Comparison of ENCODE assay signal across 25 cellular contexts in the genomic region with DNA sequence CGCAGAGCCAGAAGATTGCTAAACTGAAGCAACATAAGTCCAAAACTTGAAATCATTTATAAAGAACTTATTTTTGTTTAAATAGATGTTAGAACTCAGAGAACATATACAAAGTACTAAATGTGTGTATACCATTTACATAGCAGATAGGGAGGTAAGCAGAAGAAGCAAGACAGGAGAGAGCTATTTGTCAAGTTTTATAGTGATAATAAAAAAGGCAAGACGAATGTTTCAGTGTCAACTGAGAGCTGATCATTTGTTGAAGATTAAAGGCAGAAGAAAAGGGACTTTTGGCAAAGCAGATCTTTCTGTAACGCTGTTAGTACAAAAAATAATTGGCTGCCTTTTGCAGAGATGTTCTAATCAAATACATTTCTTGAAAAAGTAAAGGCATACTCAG. TPM values are rescaled to one million over a fixed set of nuclear protein-coding genes. Genes with fewer than 3 reads are reported as not detected.
DNase-seq lines count a peak whose midpoint lies in the region; ATAC-seq, FAIRE-seq and TF ChIP-seq lines count a peak whose summit lies in the region.
"Had no signal": no experiment of that assay in that cellular context is flagged by ENCODE, and none has a peak within 500 bp of the region (broad histone marks: within the 10 kb centered on the region; RNA-seq: fewer than 3 reads in every experiment).

No MANE protein-coding gene starts in this region.

- no peak overlapping the region for H3K4me3 ChIP-seq in PC-3 (ENCODE audit: low read length)
- H3K4me3 ChIP-seq in keratinocyte (ENCODE audit: control insufficient read depth in 2 of 3, extremely low read depth in 1 of 3, insufficient read depth in 2 of 3, low read depth in 1 of 3, low read length in 3 of 3), result peak overlapping the region in 1 of 3 experiments; percentile 33
- H3K4me3 ChIP-seq: A549; BLaER1 treated with 17β-estradiol and CSF1 and Interleukin-3, amounts not matched to agents 10 nM and 100 nM; GM12878; HAP-1 had no signal

- H3K9me1 ChIP-seq in keratinocyte (ENCODE audit: control insufficient read depth, extremely low read depth, insufficient read depth, low read length), result no peaks in the 10 kb centered on the region

- H3K27ac ChIP-seq in PC-3 (ENCODE audit: low read length), result no peak overlapping the region
- H3K27ac ChIP-seq in keratinocyte (ENCODE audit: control insufficient read depth, insufficient read depth, low read length), result peak overlapping the region; percentile 61
- H3K27ac ChIP-seq: A549; BLaER1 treated with 17β-estradiol and CSF1 and Interleukin-3, amounts not matched to agents 10 nM and 100 nM had no signal

- no peak overlapping the region for H2AFZ ChIP-seq in PC-3 (ENCODE audit: low read length)
- H2AFZ ChIP-seq in keratinocyte (ENCODE audit: control insufficient read depth, low read length), result peak overlapping the region; percentile 23

- H3F3A ChIP-seq in PC-3 (ENCODE audit: low read length, unreplicated experiment), result no peaks in the 10 kb centered on the region

- H3K4me2 ChIP-seq in PC-3 (ENCODE audit: low read length) (0 out of 2 replicates have a peak overlapping the region, but pooled peaks have one; percentile 0), keratinocyte (ENCODE audit: control insufficient read depth, extremely low read depth, insufficient read depth, low read depth, low read length) (peak overlapping the region; percentile 76)
- H3K4me2 ChIP-seq: A549; BLaER1 treated with 17β-estradiol and CSF1 and Interleukin-3, amounts not matched to agents 10 nM and 100 nM had no signal

- ATAC-seq in PC-3 (peak; percentile 28), left ventricle myocardium superior (no peak), left lobe of liver (no peak)
- ATAC-seq: A549, GM12878 had no signal

- intact Hi-C loops in PC-3 (cut with micrococcal nuclease), result loop anchor here (5.0 kb wide), 1 partner anchor 94 kb away; no protein-coding TSS in a partner anchor
- intact Hi-C loops in left ventricle myocardium superior (cut with micrococcal nuclease), result no loop called here

- DNase-seq in HEK293T (ENCODE audit: extremely low spot score) (no peak), PC-3 (no peak), keratinocyte (ENCODE audit: low read depth, low spot score) (no peak), left ventricle myocardium superior (no peak), putamen (ENCODE audit: low spot score) (no peak), left lobe of liver (ENCODE audit: low spot score) (no peak)
- DNase-seq: 8988T; ACHN; AML-193; BE2C; CD4-positive, alpha-beta T cell; CD8-positive, alpha-beta memory T cell; DMS 273 treated with DMSO at 0.1 percent for 48 hours; DMS79; EL; GDM1; GOT3 had no signal

- H3K9ac ChIP-seq in PC-3 (ENCODE audit: low read length) (no peak overlapping the region), keratinocyte (ENCODE audit: control insufficient read depth, extremely low read depth, insufficient read depth, low read length) (no peak overlapping the region)
- H3K9ac ChIP-seq: BLaER1 treated with 17β-estradiol and CSF1 and Interleukin-3, amounts not matched to agents 10 nM and 100 nM had no signal

- no peaks in the 10 kb centered on the region for H3K9me2 ChIP-seq in PC-3 (replicated peaks; ENCODE audit: low read length)

- no peaks in the 10 kb centered on the region for H3K79me2 ChIP-seq in PC-3 (ENCODE audit: low read length)
- no peaks in the 10 kb centered on the region for H3K79me2 ChIP-seq in keratinocyte (ENCODE audit: control insufficient read depth, insufficient read depth, low read length)

- no peak for FAIRE-seq in keratinocyte (lab: Jason Lieb, UNC)
- FAIRE-seq: A549, D721Med, GM12878, GM19239, H54 had no signal

- peaks cover 12% of the 10 kb centered on the region; the same call in 1 of the 2 replicates for H3K4me1 ChIP-seq in PC-3 (ENCODE audit: insufficient read depth, low read length)
- peaks cover 43% of the 10 kb centered on the region for H3K4me1 ChIP-seq in keratinocyte (ENCODE audit: control insufficient read depth, extremely low read depth, insufficient read depth, low read length)
- H3K4me1 ChIP-seq: BE2C; BLaER1 treated with 17β-estradiol and CSF1 and Interleukin-3, amounts not matched to agents 10 nM and 100 nM; HAP-1 had no signal

- TF ChIP-seq CTCF in PC-3 (conservative IDR thresholded peaks at IDR 0.05; ENCODE audit: low read depth, low read length) (no peak), keratinocyte (optimal IDR thresholded peaks at IDR 0.05 in 1 of 3, IDR thresholded peaks at IDR 0.05 in 1 of 3, conservative IDR thresholded peaks at IDR 0.05 in 1 of 3; ENCODE audit: extremely low read depth in 1 of 3, insufficient read depth in 2 of 3, low read length in 3 of 3) (no peak)

- H3K27me3 ChIP-seq in PC-3 (ENCODE audit: low read length), result no peaks in the 10 kb centered on the region
- no peaks in the 10 kb centered on the region for H3K27me3 ChIP-seq in keratinocyte (ENCODE audit: control insufficient read depth, extremely low read depth, insufficient read depth, low read length)
- H3K27me3 ChIP-seq: BE2C; BLaER1 treated with 17β-estradiol and CSF1 and Interleukin-3, amounts not matched to agents 10 nM and 100 nM had no signal

- no TSS peak for BruUV-seq in PC-3 (replicated peaks; lab: Mats Ljungman, UMichigan)

- POLR2A ChIA-PET in HEK293T (lab: Yijun Ruan, JAX), result no interaction called here
- POLR2A ChIA-PET in PC-3 (lab: Charles Lee; ENCODE audit: unreplicated experiment), result no interaction called here

- H3K36me3 ChIP-seq in PC-3 (ENCODE audit: low read depth, low read length), result no peaks in the 10 kb centered on the region
- H3K36me3 ChIP-seq in keratinocyte (ENCODE audit: control insufficient read depth in 2 of 2, extremely low read depth in 1 of 2, insufficient read depth in 2 of 2, low read length in 2 of 2), result no peaks in the 10 kb centered on the region
- H3K36me3 ChIP-seq: BE2C; BLaER1 treated with 17β-estradiol and CSF1 and Interleukin-3, amounts not matched to agents 10 nM and 100 nM; HAP-1 had no signal

- CTCF ChIA-PET in HEK293T (lab: Yijun Ruan, JAX) (interaction anchor here (0.9 to 1.0 kb wide), 2 partner anchors 18 to 20 kb away, joined by 3 read pairs; no protein-coding TSS in a partner anchor), PC-3 (lab: Charles Lee) (no interaction called here)

- dilution Hi-C loops in keratinocyte (cut with MboI; ENCODE audit: extremely low pct_ligation_motif_present, low sequenced_read_pairs), result no loop called here

- no peaks in the 10 kb centered on the region for H3K9me3 ChIP-seq in PC-3 (ENCODE audit: low read length)
- H3K9me3 ChIP-seq in keratinocyte (ENCODE audit: control insufficient read depth, low read depth, low read length), result no peaks in the 10 kb centered on the region
- H3K9me3 ChIP-seq: A549; BE2C; BLaER1 treated with 17β-estradiol and CSF1 and Interleukin-3, amounts not matched to agents 10 nM and 100 nM; HAP-1 had no signal

- H4K20me1 ChIP-seq in PC-3 (ENCODE audit: low read length) (no peaks in the 10 kb centered on the region), keratinocyte (ENCODE audit: control insufficient read depth, extremely low read depth, insufficient read depth, low read length) (no peaks in the 10 kb centered on the region)
- H4K20me1 ChIP-seq: BLaER1 treated with 17β-estradiol and CSF1 and Interleukin-3, amounts not matched to agents 10 nM and 100 nM had no signal

TF ChIP-seq in HEK293T, 16 proteins besides CTCF, POLR2A, EP300 and RAD21:
- no peak for TF ChIP-seq FOXA1 (IDR thresholded peaks at IDR 0.05)
- TF ChIP-seq ELF4 (IDR thresholded peaks at IDR 0.05), result no peak
- no peak for TF ChIP-seq CTBP1 (IDR thresholded peaks at IDR 0.05; ENCODE audit: borderline replicate concordance)
- TF ChIP-seq FOXK2 (IDR thresholded peaks at IDR 0.05), result no peak
- no peak for TF ChIP-seq HDGF (IDR thresholded peaks at IDR 0.05; ENCODE audit: borderline replicate concordance)
- TF ChIP-seq, protein P1, sequence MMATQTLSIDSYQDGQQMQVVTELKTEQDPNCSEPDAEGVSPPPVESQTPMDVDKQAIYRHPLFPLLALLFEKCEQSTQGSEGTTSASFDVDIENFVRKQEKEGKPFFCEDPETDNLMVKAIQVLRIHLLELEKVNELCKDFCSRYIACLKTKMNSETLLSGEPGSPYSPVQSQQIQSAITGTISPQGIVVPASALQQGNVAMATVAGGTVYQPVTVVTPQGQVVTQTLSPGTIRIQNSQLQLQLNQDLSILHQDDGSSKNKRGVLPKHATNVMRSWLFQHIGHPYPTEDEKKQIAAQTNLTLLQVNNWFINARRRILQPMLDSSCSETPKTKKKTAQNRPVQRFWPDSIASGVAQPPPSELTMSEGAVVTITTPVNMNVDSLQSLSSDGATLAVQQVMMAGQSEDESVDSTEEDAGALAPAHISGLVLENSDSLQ (IDR thresholded peaks at IDR 0.05), result peak; percentile 68
- no peak for TF ChIP-seq TARDBP (IDR thresholded peaks at IDR 0.05)
- no peak for TF ChIP-seq SUZ12 (IDR thresholded peaks at IDR 0.05)
- no peak for TF ChIP-seq SP1 (IDR thresholded peaks at IDR 0.05)

RNA-seq across cellular contexts. Expression of a gene that starts 12.3 kb away (rescaled TPM):
- total RNA-seq in PC-3 (2014; rRNA removed) (1.4 and 1.5 TPM in 2 replicates), left ventricle myocardium superior (25.2 TPM), left lobe of liver (7.2 TPM)
- 3.0 to 4.3 TPM (median 3.1 TPM) in 3 replicates for polyA plus RNA-seq in keratinocyte
- polyA plus RNA-seq in keratinocyte (2011; ENCODE audit: low read depth), result 0.45 TPM
- 2.6 and 5.5 TPM in 2 replicates for polyA plus RNA-seq in keratinocyte (2011; cell fraction: cytosol; rRNA removed)
- polyA plus RNA-seq in keratinocyte (2011; cell fraction: nucleus; rRNA removed), result 2.1 and 3.5 TPM in 2 replicates
- 1.7 and 7.5 TPM in 2 replicates for polyA plus RNA-seq in keratinocyte (2012; ENCODE audit: low replicate concordance)
- polyA minus RNA-seq in keratinocyte, result 1.1 to 1.7 TPM in 2 of 3 replicates, not detected in the other
- polyA minus RNA-seq in keratinocyte (2011; cell fraction: cytosol; rRNA and poly(A)+ RNA removed), result not detected
- 1.2 and 2.7 TPM in 2 replicates for polyA minus RNA-seq in keratinocyte (2011; cell fraction: nucleus; rRNA and poly(A)+ RNA removed)
- total RNA-seq: CD4-positive, alpha-beta T cell; CD8-positive, alpha-beta memory T cell had no signal
- polyA plus RNA-seq: CD14-positive monocyte; CD8-positive, alpha-beta memory T cell; GM12878 had no signal
